In the genomic region with DNA sequence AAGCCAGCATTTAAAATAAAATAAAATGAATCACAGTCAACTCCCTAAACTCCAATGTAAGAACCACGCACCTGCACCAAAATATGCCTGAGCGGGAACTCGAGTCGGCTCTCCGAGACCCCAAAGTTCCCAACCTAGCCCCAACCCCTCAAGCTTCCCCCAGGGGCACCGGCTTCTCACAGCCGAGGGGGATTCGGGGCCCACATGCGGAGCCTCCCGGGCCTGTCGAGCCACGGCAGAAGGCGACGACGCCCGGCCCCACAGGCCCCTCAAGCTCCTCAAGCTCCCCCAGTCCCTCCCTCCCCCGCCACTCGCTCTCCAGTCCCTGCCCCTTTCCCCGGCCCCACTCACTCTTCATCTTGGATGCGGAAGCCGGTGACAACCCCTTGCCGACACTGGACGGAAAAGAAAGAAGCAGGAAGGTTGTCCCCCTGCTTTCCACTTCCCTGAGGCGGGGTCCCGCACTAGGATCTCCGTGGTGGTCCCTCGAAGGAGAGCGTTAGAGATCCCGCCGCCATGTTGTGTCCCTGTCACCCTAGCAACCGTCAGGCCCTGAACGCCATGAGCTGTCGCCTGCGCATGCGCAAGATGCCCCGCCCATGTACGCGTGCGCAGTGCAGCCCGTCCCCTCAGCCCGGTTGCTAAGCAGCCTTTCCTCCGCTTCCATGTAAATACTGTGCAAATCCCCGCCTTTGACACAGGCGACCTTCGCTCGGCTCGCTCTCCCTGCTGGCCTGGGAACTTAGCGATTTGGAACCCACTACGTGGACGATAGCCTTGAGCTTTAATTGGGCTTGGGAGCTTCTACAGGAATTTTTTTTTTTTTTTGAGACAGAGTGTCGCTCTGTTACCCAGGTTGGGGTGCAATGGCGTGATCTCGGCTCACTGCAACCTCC, we compare ENCODE assay signal across 8 cellular contexts. TPM values are rescaled to one million over a fixed set of nuclear protein-coding genes. Genes with fewer than 3 reads are reported as not detected.
DNase-seq lines count a peak whose midpoint lies in the region; ATAC-seq and TF ChIP-seq lines count a peak whose summit lies in the region.

A gene with protein sequence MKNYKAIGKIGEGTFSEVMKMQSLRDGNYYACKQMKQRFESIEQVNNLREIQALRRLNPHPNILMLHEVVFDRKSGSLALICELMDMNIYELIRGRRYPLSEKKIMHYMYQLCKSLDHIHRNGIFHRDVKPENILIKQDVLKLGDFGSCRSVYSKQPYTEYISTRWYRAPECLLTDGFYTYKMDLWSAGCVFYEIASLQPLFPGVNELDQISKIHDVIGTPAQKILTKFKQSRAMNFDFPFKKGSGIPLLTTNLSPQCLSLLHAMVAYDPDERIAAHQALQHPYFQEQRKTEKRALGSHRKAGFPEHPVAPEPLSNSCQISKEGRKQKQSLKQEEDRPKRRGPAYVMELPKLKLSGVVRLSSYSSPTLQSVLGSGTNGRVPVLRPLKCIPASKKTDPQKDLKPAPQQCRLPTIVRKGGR (minus strand): TSS at position 554 of the 896 bp plus-strand sequence. CDS start 196 bp downstream, at position 358.

- H3K27ac Mint-ChIP-seq in natural killer cell treated with Interleukin-12 subunit alpha and Interleukin-12 subunit beta and Interleukin-15 and Interleukin-18, amount 100 ng/mL, for 72 hours: peak within 1 kb of the TSS; percentile 86 to 94

- DNase-seq in EL (peak; percentile 97), HAP-1 (ENCODE audit: low spot score in 2 of 2) (peak; percentile 95 to 97), MG63 (peak; percentile 89), fibroblast of the conjunctiva (ENCODE audit: low read depth) (peak; percentile 98)
- peak; percentile 99 for DNase-seq in activated effector memory CD4-positive, alpha-beta T cell treated with anti-CD3 and anti-CD28 coated beads, Interleukin-2, amount 50 U/mL, for 16 hours
- DNase-seq in natural killer cell treated with Interleukin-12 subunit alpha and Interleukin-12 subunit beta and Interleukin-15 and Interleukin-18, amount 100 ng/mL, for 72 hours (ENCODE audit: low spot score): peak; percentile 95
- DNase-seq in stimulated activated naive CD4-positive, alpha-beta T cell treated with Interleukin-2 at 50 U/mL for 16 hours (lab: John Stamatoyannopoulos, UW): peak; percentile 90

- in situ Hi-C loops in HAP-1 (cut with MboI; ENCODE audit: low sequenced_read_pairs): loop anchor here (25.0 kb wide), 1 partner anchor 168 kb away; a partner anchor contains a TSS

- H3K9me3 ChIP-seq in HAP-1 (no peaks in the 10 kb centered on the region), MG63 (no peaks in the 10 kb centered on the region)

- peaks cover 10 to 13% of the 10 kb centered on the region in 2 donors for H3K4me1 Mint-ChIP-seq in natural killer cell treated with Interleukin-12 subunit alpha and Interleukin-12 subunit beta and Interleukin-15 and Interleukin-18, amount 100 ng/mL, for 72 hours (ENCODE audit: low read depth in 2 of 2)

- H3K4me3 ChIP-seq in HAP-1 (peak within 1 kb of the TSS; percentile 65), MG63 (peak within 1 kb of the TSS; percentile 84)

- peak; percentile 46; the same call in 1 of the 2 replicates for TF ChIP-seq POLR2A in Raji (IDR thresholded peaks at IDR 0.05; ENCODE audit: insufficient read depth, low read depth, low read length)

- peak within 1 kb of the TSS; percentile 90 for H3K4me3 Mint-ChIP-seq in natural killer cell treated with Interleukin-12 subunit alpha and Interleukin-12 subunit beta and Interleukin-15 and Interleukin-18, amount 100 ng/mL, for 72 hours

- H3K27me3 ChIP-seq in HAP-1 (ENCODE audit: low read depth) (no peaks in the 10 kb centered on the region), MG63 (no peaks in the 10 kb centered on the region)

- peak; percentile 97 to 98 for ATAC-seq in natural killer cell treated with Interleukin-12 subunit alpha and Interleukin-12 subunit beta and Interleukin-15 and Interleukin-18, amount 100 ng/mL, for 72 hours

- H3K9me3 Mint-ChIP-seq in natural killer cell treated with Interleukin-12 subunit alpha and Interleukin-12 subunit beta and Interleukin-15 and Interleukin-18, amount 100 ng/mL, for 72 hours: no peaks in the 10 kb centered on the region

- H3K36me3 ChIP-seq in HAP-1 (replicated peaks): no peaks in the 10 kb centered on the region
- no peaks in the 10 kb centered on the region; the same call in 1 of the 2 replicates for H3K36me3 ChIP-seq in MG63

- H3K4me1 ChIP-seq in HAP-1: peaks cover 10% of the 10 kb centered on the region

- H3K27me3 Mint-ChIP-seq in natural killer cell treated with Interleukin-12 subunit alpha and Interleukin-12 subunit beta and Interleukin-15 and Interleukin-18, amount 100 ng/mL, for 72 hours: peaks cover 0 to 6% of the 10 kb centered on the region in 2 donors

- H3K36me3 Mint-ChIP-seq in natural killer cell treated with Interleukin-12 subunit alpha and Interleukin-12 subunit beta and Interleukin-15 and Interleukin-18, amount 100 ng/mL, for 72 hours: no peaks in the 10 kb centered on the region

RNA-seq across cellular contexts. Expression of the gene that starts here (rescaled TPM):
- 17.6 and 23.0 TPM in 2 replicates for total RNA-seq in MG63 (2014; rRNA removed; shearing (Covaris generic); ENCODE audit: low replicate concordance)
- total RNA-seq in natural killer cell treated with Interleukin-12 subunit alpha and Interleukin-12 subunit beta and Interleukin-15 and Interleukin-18, amount 100 ng/mL, for 72 hours: 1 to 10 TPM; 3.0 to 5.9 TPM

Comparison
In these comparisons a context has a peak if more than half of its experiments do, and no peak if none do; other contexts are left out.
1. Peak in every context shown above with its lines: DNase-seq, ATAC-seq and H3K4me3 ChIP-seq.